Comparison of ENCODE assay signal across 19 cellular contexts in genomic region chr1:97304366-97304765, GRCh38.
DNase-seq lines count a peak whose midpoint lies in the region; ATAC-seq and TF ChIP-seq lines count a peak whose summit lies in the region.
"Had no signal": no experiment of that assay in that cellular context is flagged by ENCODE, and none has a peak within 500 bp of the region (broad histone marks: within the 10 kb centered on the region; RNA-seq: fewer than 3 reads in every experiment).

No MANE protein-coding gene starts in this region.

- no peak overlapping the region for H3K27ac Mint-ChIP-seq in mesothelial cell of epicardium
- H3K27ac Mint-ChIP-seq in activated CD4-positive, alpha-beta memory T cell treated with anti-CD3 and anti-CD28 coated beads for 36 hours: no peak overlapping the region
- H3K27ac Mint-ChIP-seq: HFFc6 had no signal

- POLR2A ChIA-PET in activated CD4-positive, alpha-beta memory T cell treated with anti-CD3 and anti-CD28 coated beads for 36 hours (lab: Charles Lee): no interaction called here

- ATAC-seq in left ventricle myocardium superior: peak; percentile 24
- ATAC-seq: A549, K562 had no signal

- H3K4me3 Mint-ChIP-seq in mesothelial cell of epicardium: no peak overlapping the region
- H3K4me3 Mint-ChIP-seq in activated CD4-positive, alpha-beta memory T cell treated with anti-CD3 and anti-CD28 coated beads for 36 hours: no peak overlapping the region
- H3K4me3 Mint-ChIP-seq: HFFc6 had no signal

- H3K27me3 Mint-ChIP-seq in mesothelial cell of epicardium (ENCODE audit: low read depth): peaks cover 4% of the 10 kb centered on the region
- H3K27me3 Mint-ChIP-seq in activated CD4-positive, alpha-beta memory T cell treated with anti-CD3 and anti-CD28 coated beads for 36 hours: no peaks in the 10 kb centered on the region

- H3K4me1 Mint-ChIP-seq in mesothelial cell of epicardium: peaks cover 9% of the 10 kb centered on the region
- H3K4me1 Mint-ChIP-seq in activated CD4-positive, alpha-beta memory T cell treated with anti-CD3 and anti-CD28 coated beads for 36 hours (ENCODE audit: low read depth): no peaks in the 10 kb centered on the region

- CTCF ChIA-PET in activated CD4-positive, alpha-beta memory T cell treated with anti-CD3 and anti-CD28 coated beads for 36 hours (lab: Charles Lee): no interaction called here

- H3K36me3 Mint-ChIP-seq in mesothelial cell of epicardium: peaks cover 3% of the 10 kb centered on the region
- peaks cover 17% of the 10 kb centered on the region for H3K36me3 Mint-ChIP-seq in activated CD4-positive, alpha-beta memory T cell treated with anti-CD3 and anti-CD28 coated beads for 36 hours

- peak; percentile 2 for DNase-seq in NCI-H345 (lab: John Stamatoyannopoulos, UW)
- DNase-seq in NCI-H345 treated with DMSO at 0.1 percent for 48 hours (lab: John Stamatoyannopoulos, UW; ENCODE audit: unreplicated experiment): no peak
- peak; percentile 13 for DNase-seq in amniotic epithelial cell (ENCODE audit: low read depth)
- DNase-seq in left ventricle myocardium superior: no peak
- DNase-seq in retina: peak; percentile 35
- DNase-seq in NCI-H1694 treated with DMSO at 0.1 percent for 48 hours (lab: John Stamatoyannopoulos, UW): no peak
- no peak for DNase-seq in mesothelial cell of epicardium (ENCODE audit: low spot score in 2 of 2, unreplicated experiment in 2 of 2)
- DNase-seq in activated CD4-positive, alpha-beta memory T cell treated with anti-CD3 and anti-CD28 coated beads for 36 hours: no peak
- DNase-seq: C1 segment of cervical spinal cord, DMS153, HFFc6, NCI-H1048, NCI-H146, NCI-H2081 treated with DMSO at 0.1 percent for 48 hours, NCI-H226, NCI-H526 treated with DMSO at 0.1 percent for 48 hours, OCI-M1 had no signal

- intact Hi-C loops in left ventricle myocardium superior (cut with micrococcal nuclease): no loop called here
- intact Hi-C loops in activated CD4-positive, alpha-beta memory T cell treated with anti-CD3 and anti-CD28 coated beads for 36 hours (cut with micrococcal nuclease): no loop called here

- no peaks in the 10 kb centered on the region for H3K9me3 Mint-ChIP-seq in mesothelial cell of epicardium
- H3K9me3 Mint-ChIP-seq in activated CD4-positive, alpha-beta memory T cell treated with anti-CD3 and anti-CD28 coated beads for 36 hours: no peaks in the 10 kb centered on the region
- H3K9me3 Mint-ChIP-seq: HFFc6 had no signal

- TF ChIP-seq CTCF in mesothelial cell of epicardium (IDR thresholded peaks at IDR 0.05; ENCODE audit: unreplicated experiment): no peak

Comparison
In these comparisons a context has a peak if more than half of its experiments do, and no peak if none do; other contexts are left out.
1. DNase-seq: peak in NCI-H345 (single experiment), amniotic epithelial cell (single experiment) and retina (single experiment); none in NCI-H345 treated with DMSO at 0.1 percent for 48 hours (single experiment), left ventricle myocardium superior (single experiment), NCI-H1694 treated with DMSO at 0.1 percent for 48 hours (single experiment), mesothelial cell of epicardium (0 of 2) and activated CD4-positive, alpha-beta memory T cell treated with anti-CD3 and anti-CD28 coated beads for 36 hours (single experiment).